Comparison of ENCODE assay signal across 17 cellular contexts in the genomic region with DNA sequence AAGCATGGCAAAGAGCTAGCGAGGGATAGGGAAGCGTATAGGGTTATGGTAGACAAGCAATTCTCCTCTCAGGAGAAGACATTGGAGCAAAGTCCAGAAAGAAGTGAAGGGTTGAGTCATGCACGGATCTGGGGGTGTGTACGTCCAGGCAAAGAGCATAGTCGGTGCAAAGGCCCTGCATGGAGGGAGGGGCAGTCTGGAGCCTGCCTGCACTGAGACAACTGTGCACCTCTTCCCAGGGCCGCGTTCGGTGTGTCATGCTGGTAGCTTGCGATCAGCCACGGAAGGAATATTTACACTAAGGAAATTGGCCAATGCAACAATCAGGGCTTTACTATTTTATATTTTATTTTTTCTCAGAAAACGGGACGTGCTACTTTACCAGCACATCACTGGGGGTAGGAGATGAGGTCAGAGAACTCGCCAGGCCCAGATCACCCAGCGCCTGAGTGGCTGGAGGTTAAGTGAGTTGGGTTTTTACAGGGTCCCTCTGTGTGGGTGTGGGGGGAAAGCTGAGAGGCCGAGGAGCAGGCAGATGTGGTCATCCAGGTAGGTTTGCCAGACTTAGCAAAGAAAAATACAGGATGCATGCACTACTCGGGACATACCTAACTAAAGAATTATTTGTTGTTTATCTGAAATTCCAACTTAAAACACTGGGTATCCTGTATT. TPM values are rescaled to one million over a fixed set of nuclear protein-coding genes. Genes with fewer than 3 reads are reported as not detected.
DNase-seq lines count a peak whose midpoint lies in the region; ATAC-seq and TF ChIP-seq lines count a peak whose summit lies in the region.
"Had no signal": no experiment of that assay in that cellular context is flagged by ENCODE, and none has a peak within 500 bp of the region (broad histone marks: within the 10 kb centered on the region; RNA-seq: fewer than 3 reads in every experiment).

No MANE protein-coding gene starts in this region.

- H4K8ac ChIP-seq in trophoblast cell (ENCODE audit: low read depth, low read length), result no peak overlapping the region

- WGBS in trophoblast cell (ENCODE audit: extremely low coverage, insufficient coverage, insufficient read length), result no CpG with 5 or more reads among the region's 16 CpGs

- no peak overlapping the region for H3K23ac ChIP-seq in trophoblast cell (ENCODE audit: low read length)

- DNase-seq in activated naive CD8-positive, alpha-beta T cell treated with anti-CD3 and anti-CD28 coated beads for 36 hours, result no peak
- DNase-seq in RWPE2 (ENCODE audit: low spot score) (peak; percentile 38), left colon (peak in 1 of 2 donors; percentile 61), type B pancreatic cell (ENCODE audit: extremely low spot score, unreplicated experiment) (no peak), epidermal melanocyte (ENCODE audit: insufficient read length, low spot score) (no peak), trophoblast cell (no peak)
- DNase-seq: activated CD4-positive, alpha-beta T cell treated with anti-CD3 and anti-CD28 coated beads for 1 hour; GDM1; MM.1S; NCI-H187; NCI-H510A treated with DMSO at 0.1 percent for 48 hours; T1000 had no signal

- no peak overlapping the region for H2BK12ac ChIP-seq in trophoblast cell (ENCODE audit: low read length)

- no peaks in the 10 kb centered on the region for H3K36me3 Mint-ChIP-seq in activated naive CD8-positive, alpha-beta T cell
- no peaks in the 10 kb centered on the region for H3K36me3 Mint-ChIP-seq in activated naive CD8-positive, alpha-beta T cell treated with anti-CD3 and anti-CD28 coated beads for 36 hours
- no peaks in the 10 kb centered on the region for H3K36me3 Mint-ChIP-seq in type B pancreatic cell

- no peak overlapping the region for H3K4me3 ChIP-seq in RWPE2 (ENCODE audit: severe bottlenecking)
- no peak overlapping the region for H3K4me3 ChIP-seq in trophoblast cell (ENCODE audit: low read depth, low read length)
- H3K4me3 ChIP-seq: GM12878, uterus had no signal

- H3K27me3 ChIP-seq in RWPE2 (ENCODE audit: insufficient read depth, poor library complexity, severe bottlenecking), result no peaks in the 10 kb centered on the region
- no peaks in the 10 kb centered on the region for H3K27me3 ChIP-seq in trophoblast cell (ENCODE audit: insufficient read depth, low read length)
- H3K27me3 ChIP-seq: uterus had no signal

- H2AFZ ChIP-seq in trophoblast cell (ENCODE audit: insufficient read depth, low read length, poor library complexity), result no peak overlapping the region

- no peak overlapping the region for H3K4ac ChIP-seq in trophoblast cell (ENCODE audit: low read depth, low read length)

- H4K12ac ChIP-seq in trophoblast cell (ENCODE audit: low read depth, low read length), result no peak overlapping the region

- H3K79me2 ChIP-seq in trophoblast cell (ENCODE audit: control insufficient read depth, insufficient read depth, low read length, poor library complexity), result no peaks in the 10 kb centered on the region

- H3K9me3 ChIP-seq in RWPE2 (ENCODE audit: severe bottlenecking) (no peaks in the 10 kb centered on the region), trophoblast cell (ENCODE audit: insufficient read depth, low read depth, low read length) (peaks cover 4% of the 10 kb centered on the region)
- H3K9me3 ChIP-seq: uterus had no signal

- H4K91ac ChIP-seq in trophoblast cell (ENCODE audit: low read depth, low read length), result no peak overlapping the region

- no peak overlapping the region for H2AK5ac ChIP-seq in trophoblast cell (ENCODE audit: low read length)

- H3K9ac ChIP-seq in trophoblast cell (ENCODE audit: low read length), result no peak overlapping the region

- H3K4me2 ChIP-seq in trophoblast cell (ENCODE audit: low read length), result no peak overlapping the region

- no peaks in the 10 kb centered on the region for H3K79me1 ChIP-seq in trophoblast cell (ENCODE audit: low read length)

- peak overlapping the region; percentile 35 for H3K4me3 Mint-ChIP-seq in activated naive CD8-positive, alpha-beta T cell
- no peak overlapping the region for H3K4me3 Mint-ChIP-seq in activated naive CD8-positive, alpha-beta T cell treated with anti-CD3 and anti-CD28 coated beads for 36 hours
- H3K4me3 Mint-ChIP-seq in type B pancreatic cell, result no peak overlapping the region

- TF ChIP-seq CTCF in RWPE2 (IDR thresholded peaks at IDR 0.05; ENCODE audit: poor library complexity, severe bottlenecking), result no peak
- TF ChIP-seq CTCF in type B pancreatic cell (conservative IDR thresholded peaks at IDR 0.05), result no peak

- no peak overlapping the region for H2BK5ac ChIP-seq in trophoblast cell (ENCODE audit: low read depth, low read length, poor library complexity)

- H3K36me3 ChIP-seq in RWPE2 (ENCODE audit: low read depth) (no peaks in the 10 kb centered on the region), trophoblast cell (ENCODE audit: control insufficient read depth in 1 of 2, insufficient read depth in 2 of 2, low read length in 2 of 2) (no peaks in the 10 kb centered on the region)
- H3K36me3 ChIP-seq: uterus had no signal

- ATAC-seq in RWPE2 (ENCODE audit: low read depth) (no peak), left colon (peak; percentile 91), HG03135 (IDR thresholded peaks at IDR 0.05; ENCODE audit: unreplicated experiment) (no peak)

- H3K18ac ChIP-seq in trophoblast cell (ENCODE audit: low read length), result no peak overlapping the region

- intact Hi-C loops in left colon (cut with DNase I, micrococcal nuclease), result loop anchor here (10.0 kb wide), 2 partner anchors 46 to 396 kb away; partner anchors contain the start of gene RNF112 (in 1 of the 2)

- no peaks in the 10 kb centered on the region for H3K9me3 Mint-ChIP-seq in activated naive CD8-positive, alpha-beta T cell (ENCODE audit: low read depth)
- no peaks in the 10 kb centered on the region for H3K9me3 Mint-ChIP-seq in activated naive CD8-positive, alpha-beta T cell treated with anti-CD3 and anti-CD28 coated beads for 36 hours
- H3K9me3 Mint-ChIP-seq in type B pancreatic cell, result no peaks in the 10 kb centered on the region

- peaks cover 25% of the 10 kb centered on the region for H3K4me1 Mint-ChIP-seq in activated naive CD8-positive, alpha-beta T cell (ENCODE audit: low read depth)
- H3K4me1 Mint-ChIP-seq in activated naive CD8-positive, alpha-beta T cell treated with anti-CD3 and anti-CD28 coated beads for 36 hours, result peaks cover 18% of the 10 kb centered on the region
- H3K4me1 Mint-ChIP-seq in type B pancreatic cell (ENCODE audit: unreplicated experiment), result peaks cover 4% of the 10 kb centered on the region

- no peak overlapping the region for H3K27ac ChIP-seq in RWPE2 (ENCODE audit: poor library complexity, severe bottlenecking)
- H3K27ac ChIP-seq in trophoblast cell (ENCODE audit: low read depth, low read length), result no peak overlapping the region
- H3K27ac ChIP-seq: uterus had no signal

- no peaks in the 10 kb centered on the region for H3K27me3 Mint-ChIP-seq in activated naive CD8-positive, alpha-beta T cell
- no peaks in the 10 kb centered on the region for H3K27me3 Mint-ChIP-seq in activated naive CD8-positive, alpha-beta T cell treated with anti-CD3 and anti-CD28 coated beads for 36 hours
- H3K27me3 Mint-ChIP-seq in type B pancreatic cell, result no peaks in the 10 kb centered on the region

- H3K4me1 ChIP-seq in RWPE2 (ENCODE audit: insufficient read depth, poor library complexity, severe bottlenecking) (no peaks in the 10 kb centered on the region), trophoblast cell (ENCODE audit: control insufficient read depth in 1 of 2, insufficient read depth in 2 of 2, low read length in 2 of 2) (peaks cover 0 to 6% of the 10 kb centered on the region in 2 experiments)
- H3K4me1 ChIP-seq: uterus had no signal

- H3K14ac ChIP-seq in trophoblast cell (ENCODE audit: low read length), result no peak overlapping the region

- H2BK120ac ChIP-seq in trophoblast cell (ENCODE audit: insufficient read depth, low read length, poor library complexity), result no peak overlapping the region

- H3K27ac Mint-ChIP-seq in activated naive CD8-positive, alpha-beta T cell, result no peak overlapping the region
- no peak overlapping the region for H3K27ac Mint-ChIP-seq in activated naive CD8-positive, alpha-beta T cell treated with anti-CD3 and anti-CD28 coated beads for 36 hours
- H3K27ac Mint-ChIP-seq in type B pancreatic cell, result peak overlapping the region; percentile 62

RNA-seq across cellular contexts. Expression of gene B9D1, which starts 6.7 kb away (rescaled TPM):
- total RNA-seq in activated naive CD8-positive, alpha-beta T cell treated with anti-CD3 and anti-CD28 coated beads for 36 hours, result 1 to 10 TPM; 4.7 to 7.3 TPM
- total RNA-seq in left colon (1 to 10 TPM; 7.1 to 7.3 TPM), type B pancreatic cell (ENCODE audit: low replicate concordance) (13.8 and 23.2 TPM in 2 replicates)
- 7.2 and 7.3 TPM in 2 replicates for polyA plus RNA-seq in trophoblast cell (2013)

RNA-seq across cellular contexts. Expression of gene MAPK7, which starts 9.1 kb away (rescaled TPM):
- total RNA-seq in activated naive CD8-positive, alpha-beta T cell treated with anti-CD3 and anti-CD28 coated beads for 36 hours, result 10 to 100 TPM; 14.0 to 16.0 TPM
- 10 to 100 TPM; 42.5 to 47.4 TPM for total RNA-seq in left colon
- total RNA-seq in type B pancreatic cell (ENCODE audit: low replicate concordance), result 32.1 and 44.3 TPM in 2 replicates
- 21.4 and 22.8 TPM in 2 replicates for polyA plus RNA-seq in trophoblast cell (2013)

RNA-seq across cellular contexts. Expression of gene MFAP4, which starts 17.7 kb away (rescaled TPM):
- total RNA-seq in activated naive CD8-positive, alpha-beta T cell treated with anti-CD3 and anti-CD28 coated beads for 36 hours, result under 1 TPM; 0.14 to 0.41 TPM
- total RNA-seq in left colon (10 to 100 TPM; 12.9 to 68.6 TPM), type B pancreatic cell (ENCODE audit: low replicate concordance) (2.6 and 18.0 TPM in 2 replicates)
- 1.3 and 1.6 TPM in 2 replicates for polyA plus RNA-seq in trophoblast cell (2013)

RNA-seq across cellular contexts. Expression of gene RNF112, which starts 41.8 kb away (rescaled TPM):
- under 1 TPM in 1 of 2 experiments, not detected in 1; 0.10 TPM for total RNA-seq in activated naive CD8-positive, alpha-beta T cell treated with anti-CD3 and anti-CD28 coated beads for 36 hours
- 1 to 10 TPM; 4.0 to 4.6 TPM for total RNA-seq in left colon
- total RNA-seq in type B pancreatic cell (ENCODE audit: low replicate concordance), result 0.60 and 1.2 TPM in 2 replicates
- 0.42 and 0.55 TPM in 2 replicates for polyA plus RNA-seq in trophoblast cell (2013)
- total RNA-seq: GM12878, renal cortical epithelial cell had no signal
- polyA plus RNA-seq: GM12878 had no signal
